Comparison of ENCODE assay signal across 1 cellular context in the genomic region with DNA sequence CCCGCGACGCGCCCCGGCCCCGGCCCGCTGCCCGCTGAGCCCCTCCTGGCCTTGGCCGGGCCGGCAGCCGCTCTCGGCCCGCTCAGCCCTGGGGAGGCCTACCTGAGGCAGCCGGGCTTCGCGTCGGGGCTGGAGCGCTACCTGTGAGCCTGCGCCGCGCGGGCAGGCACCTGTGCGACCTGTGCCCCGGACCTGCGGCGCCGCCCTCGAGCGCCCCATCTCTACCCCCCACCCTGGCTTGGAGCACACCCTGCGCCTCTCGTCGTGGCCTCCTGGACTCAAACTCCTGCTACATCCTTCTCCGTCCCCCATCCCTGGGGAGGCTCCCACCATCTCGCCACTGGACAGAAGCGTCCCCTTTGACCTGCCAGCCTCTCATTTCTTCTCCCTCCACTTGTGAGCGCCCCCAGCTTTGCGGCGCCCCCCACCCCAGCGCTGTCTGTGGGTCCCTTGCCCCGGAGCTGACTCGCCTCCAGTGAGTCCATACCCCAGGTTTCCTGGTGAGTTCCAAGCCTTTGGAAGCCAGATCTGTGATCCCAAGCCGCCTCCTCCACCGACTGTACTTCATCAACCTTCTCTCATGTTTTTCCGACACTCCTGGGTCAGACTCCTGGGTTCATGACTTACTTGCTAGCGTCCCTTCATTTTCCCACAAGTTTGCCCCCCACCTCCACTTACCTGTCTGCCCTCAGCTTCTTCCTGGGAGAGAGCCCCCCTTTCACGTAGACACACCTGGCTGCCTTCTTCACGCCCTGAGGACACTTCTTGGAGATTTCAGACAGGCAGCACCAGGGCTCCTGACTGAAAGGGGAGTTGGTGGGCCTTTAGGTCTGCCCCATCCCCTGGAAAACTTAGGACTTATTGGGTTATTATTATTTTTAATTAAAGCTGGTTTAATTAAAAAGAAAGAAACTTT.
TF ChIP-seq lines count a peak whose summit lies in the region.

No MANE protein-coding gene starts in this region.

TF ChIP-seq in endothelial cell of umbilical vein, 7 proteins besides CTCF, POLR2A, EP300 and RAD21:
- TF ChIP-seq JUN (IDR thresholded peaks at IDR 0.05; ENCODE audit: borderline replicate concordance, insufficient read depth, insufficient read length, low read depth) (no peak), EZH2 (IDR thresholded peaks at IDR 0.05; ENCODE audit: borderline replicate concordance, low read depth, low read length, severe bottlenecking) (peak; percentile 97)
